In the genomic region with DNA sequence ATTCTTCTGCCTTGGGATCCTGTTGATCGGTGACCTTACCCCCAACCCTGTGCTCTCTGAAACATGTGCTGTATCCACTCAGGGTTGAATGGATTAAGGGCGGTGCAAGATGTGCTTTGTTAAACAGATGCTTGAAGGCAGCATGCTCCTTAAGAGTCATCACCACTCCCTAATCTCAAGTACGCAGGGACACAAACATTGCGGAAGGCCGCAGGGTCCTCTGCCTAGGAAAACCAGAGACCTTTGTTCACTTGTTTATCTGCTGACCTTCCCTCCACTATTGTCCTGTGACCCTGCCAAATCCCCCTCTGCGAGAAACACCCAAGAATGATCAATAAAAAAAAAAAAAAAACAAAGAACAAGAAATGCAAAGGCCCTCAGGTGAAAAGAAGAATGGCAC, we compare ENCODE assay signal across 1 cellular context.
TF ChIP-seq lines count a peak whose summit lies in the region.

No MANE protein-coding gene starts in this region.

TF ChIP-seq in K562, 482 proteins besides CTCF, POLR2A, EP300 and RAD21 (continued from another document):
- TF ChIP-seq ARID1B (IDR thresholded peaks at IDR 0.05) (0 out of 2 replicates have a peak, but pooled peaks have one; percentile 34), MAX (CRISPR knock-in tag; IDR thresholded peaks at IDR 0.05) (peak; percentile 48; the same call in 1 of the 2 replicates), CBFA2T3 (IDR thresholded peaks at IDR 0.05) (peak; percentile 64)
